ENCODE assay signal across 24 cellular contexts in genomic region chr1:88056880-88057279, GRCh38.
A peak's percentile ranks its signal among the peaks of the same experiment; 100 is the strongest.
DNase-seq lines count a peak whose midpoint lies in the region; ATAC-seq, FAIRE-seq and TF ChIP-seq lines count a peak whose summit lies in the region.
"Had no signal": no experiment of that assay in that cellular context is flagged by ENCODE, and none has a peak within 500 bp of the region (broad histone marks: within the 10 kb centered on the region; RNA-seq: fewer than 3 reads in every experiment).

No MANE protein-coding gene starts in this region.

- no peak overlapping the region for H2BK15ac ChIP-seq in H1 (ENCODE audit: low read length)

- TF ChIP-seq CTCF in mammary epithelial cell (conservative IDR thresholded peaks at IDR 0.05 in 1 of 2, IDR thresholded peaks at IDR 0.05 in 1 of 2; ENCODE audit: extremely low read depth in 1 of 2, insufficient read depth in 1 of 2, low read depth in 1 of 2, low read length in 2 of 2) (no peak), MCF 10A (IDR thresholded peaks at IDR 0.05; ENCODE audit: unreplicated experiment) (no peak), A549 (IDR thresholded peaks at IDR 0.05) (no peak), H1 (IDR thresholded peaks at IDR 0.05; ENCODE audit: control extremely low read depth in 1 of 3, insufficient read depth in 1 of 3, low read depth in 1 of 3, low read length in 3 of 3) (no peak), esophagus muscularis mucosa (IDR thresholded peaks at IDR 0.05) (no peak)

- no peak overlapping the region for H2AK5ac ChIP-seq in H1 (ENCODE audit: low read depth, low read length)

- CTCF ChIA-PET in mammary epithelial cell (lab: Charles Lee; ENCODE audit: low non-redundant PET): no interaction called here
- CTCF ChIA-PET in MCF 10A (lab: Yijun Ruan, JAX): no interaction called here
- CTCF ChIA-PET in A549 (lab: Yijun Ruan, JAX): interaction anchor here (0.8 kb wide), 1 partner anchor 762 kb away, joined by 3 read pairs; no protein-coding TSS in a partner anchor
- CTCF ChIA-PET in H1 (lab: Charles Lee; ENCODE audit: partially characterized antibody): interaction anchor here (0.5 to 1.8 kb wide), 3 partner anchors 10 to 47 kb away, joined by 3 read pairs; no protein-coding TSS in a partner anchor

- H3K14ac ChIP-seq in H1 (ENCODE audit: insufficient read length): no peak overlapping the region

- intact Hi-C loops in mammary epithelial cell (cut with micrococcal nuclease): no loop called here
- intact Hi-C loops in MCF 10A (cut with micrococcal nuclease): no loop called here
- intact Hi-C loops in esophagus muscularis mucosa (cut with DNase I): no loop called here

- DNase-seq in mammary epithelial cell (no peak), MCF 10A (ENCODE audit: unreplicated experiment) (no peak), A549 (ENCODE audit: low read depth in 1 of 2, low spot score in 1 of 2) (no peak), SK-N-MC (ENCODE audit: low read depth, low spot score) (peak; percentile 22), H1 (ENCODE audit: low read depth in 1 of 2, low spot score in 2 of 2) (no peak), esophagus muscularis mucosa (ENCODE audit: extremely low spot score) (no peak), NCI-H1930 (lab: John Stamatoyannopoulos, UW) (no peak)
- no peak for DNase-seq in naive thymus-derived CD8-positive, alpha-beta T cell
- DNase-seq: ACHN; BE2C; C1 segment of cervical spinal cord; Caco-2; Calu3; CD4-positive, CD25-positive, alpha-beta regulatory T cell; CD8-positive, alpha-beta T cell; DMS79 treated with DMSO at 0.1 percent for 48 hours; GF-D8 had no signal

- H3K27ac ChIP-seq in mammary epithelial cell (ENCODE audit: insufficient read depth, low read depth, low read length) (no peak overlapping the region), A549 (no peak overlapping the region), SK-N-MC (no peak overlapping the region), H1 (ENCODE audit: low read depth, low read length) (no peak overlapping the region), esophagus muscularis mucosa (replicated peaks in 1 of 4) (no peak overlapping the region)
- H3K27ac ChIP-seq: 22Rv1, BLaER1 had no signal

- H3K9me3 ChIP-seq in mammary epithelial cell (replicated peaks; ENCODE audit: insufficient read depth, low read length) (no peaks in the 10 kb centered on the region), A549 (no peaks in the 10 kb centered on the region), SK-N-MC (ENCODE audit: low read depth, low read length) (no peaks in the 10 kb centered on the region), H1 (ENCODE audit: insufficient read depth in 2 of 2, low read depth in 1 of 2, low read length in 1 of 2) (no peaks in the 10 kb centered on the region), esophagus muscularis mucosa (no peaks in the 10 kb centered on the region)
- H3K9me3 ChIP-seq: BE2C, BLaER1, Caco-2 had no signal

- H3K36me3 Mint-ChIP-seq in MCF 10A (ENCODE audit: insufficient read depth, unreplicated experiment): no peaks in the 10 kb centered on the region
- no peaks in the 10 kb centered on the region for H3K36me3 Mint-ChIP-seq in naive thymus-derived CD8-positive, alpha-beta T cell
- H3K36me3 Mint-ChIP-seq: CD14-positive monocyte; CD4-positive, CD25-positive, alpha-beta regulatory T cell; CD8-positive, alpha-beta T cell had no signal

- no peak for TF ChIP-seq RAD21 in A549 (conservative IDR thresholded peaks at IDR 0.05 in 1 of 2, IDR thresholded peaks at IDR 0.05 in 1 of 2)
- no peak for TF ChIP-seq RAD21 in H1 (IDR thresholded peaks at IDR 0.05 in 1 of 2, conservative IDR thresholded peaks at IDR 0.05 in 1 of 2; ENCODE audit: low read depth in 2 of 2, low read length in 2 of 2)

- ATAC-seq in A549: no peak
- no peak for ATAC-seq in naive thymus-derived CD8-positive, alpha-beta T cell
- ATAC-seq: CD8-positive, alpha-beta T cell had no signal

- H3K4me3 ChIP-seq in mammary epithelial cell (replicated peaks in 1 of 3; ENCODE audit: insufficient read depth in 1 of 3, low read depth in 2 of 3, low read length in 3 of 3) (no peak overlapping the region), A549 (no peak overlapping the region), SK-N-MC (no peak overlapping the region), H1 (ENCODE audit: extremely low read depth in 1 of 4, insufficient read depth in 2 of 4, low read depth in 3 of 4, low read length in 4 of 4) (no peak overlapping the region), esophagus muscularis mucosa (no peak overlapping the region)
- H3K4me3 ChIP-seq: BLaER1 had no signal

- no peak overlapping the region for H3K56ac ChIP-seq in H1 (replicated peaks; ENCODE audit: insufficient read length, low read depth, low read length)

- H3K23me2 ChIP-seq in H1 (ENCODE audit: low read depth, low read length): no peaks in the 10 kb centered on the region

- TF ChIP-seq EP300 in A549 (IDR thresholded peaks at IDR 0.05) (no peak), H1 (IDR thresholded peaks at IDR 0.05; ENCODE audit: borderline replicate concordance in 1 of 2, low read depth in 2 of 2, low read length in 2 of 2) (no peak), esophagus muscularis mucosa (IDR thresholded peaks at IDR 0.05) (no peak)

- no peaks in the 10 kb centered on the region for H3K36me3 ChIP-seq in mammary epithelial cell (ENCODE audit: insufficient read depth, low read length)
- no peaks in the 10 kb centered on the region for H3K36me3 ChIP-seq in SK-N-MC (ENCODE audit: insufficient read depth, low read length)
- no peaks in the 10 kb centered on the region for H3K36me3 ChIP-seq in H1 (ENCODE audit: control insufficient read depth in 2 of 4, insufficient read depth in 4 of 4, low read length in 3 of 4)
- H3K36me3 ChIP-seq in esophagus muscularis mucosa: no peaks in the 10 kb centered on the region
- H3K36me3 ChIP-seq: BE2C, BLaER1 had no signal

- no peak overlapping the region for H3K27ac Mint-ChIP-seq in MCF 10A (ENCODE audit: low read depth, unreplicated experiment)
- no peak overlapping the region for H3K27ac Mint-ChIP-seq in naive thymus-derived CD8-positive, alpha-beta T cell
- H3K27ac Mint-ChIP-seq: CD14-positive monocyte; CD4-positive, CD25-positive, alpha-beta regulatory T cell; CD8-positive, alpha-beta T cell had no signal

- no peaks in the 10 kb centered on the region for H3K27me3 ChIP-seq in mammary epithelial cell (ENCODE audit: insufficient read depth, low read length)
- no peaks in the 10 kb centered on the region for H3K27me3 ChIP-seq in H1 (replicated peaks in 1 of 4; ENCODE audit: control insufficient read depth in 3 of 4, extremely low read depth in 1 of 4, insufficient read depth in 3 of 4, low read length in 3 of 4)
- no peaks in the 10 kb centered on the region for H3K27me3 ChIP-seq in esophagus muscularis mucosa
- H3K27me3 ChIP-seq: BE2C, BLaER1 had no signal

- H3K27me3 Mint-ChIP-seq in MCF 10A (ENCODE audit: insufficient read depth, unreplicated experiment): peaks cover 5% of the 10 kb centered on the region
- peaks cover 2 to 10% (median 4%) of the 10 kb centered on the region in 5 donors for H3K27me3 Mint-ChIP-seq in naive thymus-derived CD8-positive, alpha-beta T cell
- H3K27me3 Mint-ChIP-seq: CD4-positive, CD25-positive, alpha-beta regulatory T cell had no signal

- H4K5ac ChIP-seq in H1 (ENCODE audit: insufficient read length, low read depth, low read length): no peak overlapping the region

- H3K4me1 ChIP-seq in mammary epithelial cell (ENCODE audit: insufficient read depth, low read length): peaks cover 18% of the 10 kb centered on the region
- H3K4me1 ChIP-seq in A549: 0 out of 3 replicates have a peak, but pooled peaks cover 2% of the 10 kb centered on the region
- no peaks in the 10 kb centered on the region for H3K4me1 ChIP-seq in H1 (replicated peaks in 1 of 4; ENCODE audit: control insufficient read depth in 3 of 4, insufficient read depth in 4 of 4, low read length in 3 of 4)
- peaks cover 0 to 14% (median 11%) of the 10 kb centered on the region in 4 donors for H3K4me1 ChIP-seq in esophagus muscularis mucosa
- H3K4me1 ChIP-seq: BE2C, BLaER1, Caco-2 had no signal

- no peaks in the 10 kb centered on the region for H3K79me2 ChIP-seq in mammary epithelial cell (ENCODE audit: insufficient read depth, low read length)
- no peaks in the 10 kb centered on the region for H3K79me2 ChIP-seq in H1 (ENCODE audit: control insufficient read depth in 1 of 2, insufficient read depth in 2 of 2, low read length in 2 of 2)

- H2BK5ac ChIP-seq in H1 (ENCODE audit: low read depth, low read length): no peak overlapping the region

- H3K4me2 ChIP-seq in mammary epithelial cell (ENCODE audit: insufficient read depth, low read depth, low read length): no peak overlapping the region
- no peak overlapping the region for H3K4me2 ChIP-seq in A549
- H3K4me2 ChIP-seq in H1 (ENCODE audit: insufficient read depth in 1 of 2, low read depth in 2 of 2, low read length in 2 of 2): no peak overlapping the region
- H3K4me2 ChIP-seq: BLaER1 had no signal

- WGBS in mammary epithelial cell (ENCODE audit: low coverage, missing lambda C conversion rate): 87% methylated on average over 3 of the region's 3 CpGs
- WGBS in A549 (ENCODE audit: missing lambda C conversion rate): 70% methylated on average over 3 of the region's 3 CpGs
- 90% methylated on average over 3 of the region's 3 CpGs; no CpG with 5 or more reads in 1 of the 2 experiments for WGBS in H1 (ENCODE audit: extremely low coverage in 1 of 2, insufficient coverage in 1 of 2, insufficient read length in 1 of 2, insufficient replicate concordance in 2 of 2, low coverage in 1 of 2, low lambda C conversion rate in 2 of 2, missing lambda C conversion rate in 1 of 2), 2 experiments
- 86% methylated on average over 3 of the region's 3 CpGs for WGBS in esophagus muscularis mucosa

- no peak overlapping the region for H3K23ac ChIP-seq in H1 (ENCODE audit: insufficient read length)

- FAIRE-seq in A549 (lab: Jason Lieb, UNC) (no peak), H1 (lab: Jason Lieb, UNC) (no peak)
- FAIRE-seq: D721Med, G401.6, GM12891, GM19239 had no signal

- H3K9me3 Mint-ChIP-seq in MCF 10A (ENCODE audit: unreplicated experiment): no peaks in the 10 kb centered on the region
- H3K9me3 Mint-ChIP-seq in naive thymus-derived CD8-positive, alpha-beta T cell: no peaks in the 10 kb centered on the region
- H3K9me3 Mint-ChIP-seq: CD8-positive, alpha-beta T cell had no signal

- H3K4me3 Mint-ChIP-seq in MCF 10A (ENCODE audit: unreplicated experiment): no peak overlapping the region
- no peak overlapping the region for H3K4me3 Mint-ChIP-seq in naive thymus-derived CD8-positive, alpha-beta T cell
- H3K4me3 Mint-ChIP-seq: CD14-positive monocyte; CD4-positive, CD25-positive, alpha-beta regulatory T cell; CD8-positive, alpha-beta T cell had no signal

- H3K4me1 Mint-ChIP-seq in MCF 10A (ENCODE audit: insufficient read depth, unreplicated experiment): peaks cover 9% of the 10 kb centered on the region
- H3K4me1 Mint-ChIP-seq in naive thymus-derived CD8-positive, alpha-beta T cell: no peaks in the 10 kb centered on the region
- H3K4me1 Mint-ChIP-seq: CD14-positive monocyte; CD4-positive, CD25-positive, alpha-beta regulatory T cell had no signal

- no TSS peak for BruUV-seq in mammary epithelial cell (replicated peaks; lab: Mats Ljungman, UMichigan)
- BruUV-seq in MCF 10A (replicated peaks; lab: Mats Ljungman, UMichigan): no TSS peak

- no peak overlapping the region for H3K18ac ChIP-seq in H1 (ENCODE audit: extremely low read depth, low read length)

- H2BK12ac ChIP-seq in H1 (ENCODE audit: low read depth, low read length): no peak overlapping the region

- no peak overlapping the region for H3K4ac ChIP-seq in H1 (replicated peaks; ENCODE audit: insufficient read length, low read depth, low read length)

- dilution Hi-C loops in mammary epithelial cell (cut with HindIII; ENCODE audit: low sequenced_read_pairs): no loop called here

- H3K9ac ChIP-seq in mammary epithelial cell (ENCODE audit: insufficient read depth, low read length) (peak overlapping the region; percentile 26), SK-N-MC (ENCODE audit: insufficient read length) (no peak overlapping the region), H1 (replicated peaks in 1 of 4; ENCODE audit: extremely low read depth in 1 of 4, low read depth in 3 of 4, low read length in 3 of 4) (no peak overlapping the region)
- H3K9ac ChIP-seq: BLaER1 had no signal

- no peak for TF ChIP-seq POLR2A in A549 (IDR thresholded peaks at IDR 0.05; ENCODE audit: low read length)
- no peak for TF ChIP-seq POLR2A in H1 (IDR thresholded peaks at IDR 0.05; ENCODE audit: control extremely low read depth in 1 of 2, low read depth in 2 of 2, low read length in 2 of 2)
- TF ChIP-seq POLR2A in esophagus muscularis mucosa (IDR thresholded peaks at IDR 0.05; ENCODE audit: low read depth): no peak

- H2BK20ac ChIP-seq in H1 (ENCODE audit: low read length): no peak overlapping the region

- POLR2A ChIA-PET in MCF 10A (lab: Yijun Ruan, JAX): no interaction called here
- POLR2A ChIA-PET in A549 (lab: Yijun Ruan, JAX): no interaction called here
- POLR2A ChIA-PET in H1 (lab: Charles Lee; ENCODE audit: partially characterized antibody): no interaction called here
- POLR2A ChIA-PET in naive thymus-derived CD8-positive, alpha-beta T cell (lab: Charles Lee): no interaction called here

- H4K8ac ChIP-seq in H1 (ENCODE audit: extremely low read depth, insufficient read depth, low read length): no peak overlapping the region

- H2AFZ ChIP-seq in mammary epithelial cell (ENCODE audit: low read depth, low read length): peak overlapping the region; percentile 17
- no peak overlapping the region for H2AFZ ChIP-seq in H1 (ENCODE audit: low read length)

- in situ Hi-C loops in mammary epithelial cell (cut with MboI; ENCODE audit: low sequenced_read_pairs in 2 of 2): loop anchor here in 1 of 2 donors (25.0 kb wide), 1 partner anchor 720 kb away; the partner anchor contains the start of gene LMO4

- H2BK120ac ChIP-seq in H1 (replicated peaks; ENCODE audit: low read depth, low read length): no peak overlapping the region

- no peak overlapping the region for H4K91ac ChIP-seq in H1 (replicated peaks; ENCODE audit: insufficient read length, low read length)

- H4K20me1 ChIP-seq in mammary epithelial cell (ENCODE audit: insufficient read depth, low read length): no peaks in the 10 kb centered on the region
- no peaks in the 10 kb centered on the region for H4K20me1 ChIP-seq in H1 (replicated peaks in 1 of 2; ENCODE audit: control insufficient read depth in 1 of 2, insufficient read depth in 2 of 2, low read length in 2 of 2)
- H4K20me1 ChIP-seq: BLaER1 had no signal

- no peaks in the 10 kb centered on the region for H3K79me1 ChIP-seq in H1 (ENCODE audit: low read depth, low read length)

Comparison
In these comparisons a context has a peak if more than half of its experiments do, and no peak if none do; other contexts are left out.
1. CTCF ChIA-PET loops: an anchor here in A549 (0.8 kb wide) and H1 (0.5 to 1.8 kb wide); none called in mammary epithelial cell and MCF 10A.